Comparison of ENCODE assay signal across 8 cellular contexts in the genomic region with DNA sequence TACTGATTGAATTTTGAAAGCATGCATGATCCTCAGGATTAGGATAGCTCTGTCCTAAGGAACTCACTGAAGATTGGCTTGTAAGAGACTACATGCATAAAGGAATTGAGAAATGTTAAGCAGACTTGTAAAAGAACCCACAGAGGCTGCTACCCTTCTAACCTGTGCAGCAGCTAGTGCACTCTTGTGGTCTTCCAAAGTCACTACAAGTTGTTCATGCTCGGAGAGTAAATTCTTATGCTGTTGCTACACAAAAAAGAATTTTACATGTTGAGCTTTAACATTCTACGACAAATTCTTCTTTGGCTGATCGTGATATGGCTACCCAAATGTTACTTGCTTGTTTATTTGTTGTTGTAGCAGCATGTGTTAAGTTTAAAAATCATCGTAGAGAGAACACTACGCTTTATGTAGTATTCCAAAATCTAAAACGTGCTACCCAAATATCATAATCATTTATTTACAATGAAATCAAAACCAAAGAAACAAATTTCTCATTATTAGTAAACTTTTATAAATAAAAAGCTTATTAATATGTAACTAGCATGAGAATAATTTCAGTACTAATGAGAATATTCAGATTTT. TPM values are rescaled to one million over a fixed set of nuclear protein-coding genes. Genes with fewer than 3 reads are reported as not detected.
A peak's percentile ranks its signal among the peaks of the same experiment; 100 is the strongest.
DNase-seq lines count a peak whose midpoint lies in the region; ATAC-seq and TF ChIP-seq lines count a peak whose summit lies in the region.

No MANE protein-coding gene starts in this region.

- H3K27ac Mint-ChIP-seq in neural crest cell (ENCODE audit: unreplicated experiment) = no peak overlapping the region
- no peak overlapping the region for H3K27ac Mint-ChIP-seq in CD8-positive, alpha-beta T cell

- no peaks in the 10 kb centered on the region for H3F3A ChIP-seq in PC-3 (ENCODE audit: low read length, unreplicated experiment)

- no peaks in the 10 kb centered on the region for H3K27me3 ChIP-seq in KMS-11 (ENCODE audit: insufficient read depth, low read depth)
- no peaks in the 10 kb centered on the region for H3K27me3 ChIP-seq in PC-3 (ENCODE audit: low read length)
- H3K27me3 ChIP-seq in CD8-positive, alpha-beta T cell (ENCODE audit: insufficient read depth, low read length) = no peaks in the 10 kb centered on the region

- no TSS peak for BruUV-seq in PC-3 (replicated peaks; lab: Mats Ljungman, UMichigan)

- DNase-seq in GM10248 (ENCODE audit: extremely low spot score) (peak; percentile 26), PC-3 (peak; percentile 63), epidermal melanocyte (ENCODE audit: insufficient read length, low spot score) (peak; percentile 25), neural crest cell (ENCODE audit: low read depth, low spot score) (no peak)
- DNase-seq in CD8-positive, alpha-beta T cell = no peak
- DNase-seq in activated effector memory CD4-positive, alpha-beta T cell treated with anti-CD3 and anti-CD28 coated beads, Interleukin-2, amount 50 U/mL, for 16 hours = no peak

- H3K4me3 ChIP-seq in KMS-11 (IDR thresholded peaks at IDR 0.05; ENCODE audit: insufficient read depth, low read depth, low read length) = no peak overlapping the region
- no peak overlapping the region for H3K4me3 ChIP-seq in PC-3 (ENCODE audit: low read length)
- no peak overlapping the region for H3K4me3 ChIP-seq in CD8-positive, alpha-beta T cell (ENCODE audit: low read depth, low read length)

- peak; percentile 34 for TF ChIP-seq CTCF in GM10248 (IDR thresholded peaks at IDR 0.05; ENCODE audit: control extremely low read depth, extremely low read depth, low read depth, missing control alignments)
- TF ChIP-seq CTCF in KMS-11 (conservative IDR thresholded peaks at IDR 0.05; ENCODE audit: low read depth, low read length) = peak; percentile 54
- TF ChIP-seq CTCF in PC-3 (conservative IDR thresholded peaks at IDR 0.05; ENCODE audit: low read depth, low read length) = peak; percentile 88
- TF ChIP-seq CTCF in neural crest cell (conservative IDR thresholded peaks at IDR 0.05) = peak; percentile 78
- TF ChIP-seq CTCF in CD8-positive, alpha-beta T cell (IDR thresholded peaks at IDR 0.05) = no peak

- H3K4me1 ChIP-seq in KMS-11 (ENCODE audit: low read depth, poor library complexity, severe bottlenecking) = no peaks in the 10 kb centered on the region
- H3K4me1 ChIP-seq in PC-3 (ENCODE audit: insufficient read depth, low read length) = no peaks in the 10 kb centered on the region
- no peaks in the 10 kb centered on the region for H3K4me1 ChIP-seq in CD8-positive, alpha-beta T cell (ENCODE audit: insufficient read depth, low read length)

- H3K36me3 Mint-ChIP-seq in neural crest cell (ENCODE audit: low read depth) = peaks cover 6% of the 10 kb centered on the region
- no peaks in the 10 kb centered on the region for H3K36me3 Mint-ChIP-seq in CD8-positive, alpha-beta T cell

- H3K9me3 ChIP-seq in PC-3 (ENCODE audit: low read length) = no peaks in the 10 kb centered on the region
- no peaks in the 10 kb centered on the region for H3K9me3 ChIP-seq in CD8-positive, alpha-beta T cell (ENCODE audit: low read length)

- H3K4me1 Mint-ChIP-seq in neural crest cell = no peaks in the 10 kb centered on the region
- H3K4me1 Mint-ChIP-seq in CD8-positive, alpha-beta T cell (ENCODE audit: low read depth) = no peaks in the 10 kb centered on the region

- no peaks in the 10 kb centered on the region for H3K9me3 Mint-ChIP-seq in neural crest cell
- H3K9me3 Mint-ChIP-seq in CD8-positive, alpha-beta T cell = no peaks in the 10 kb centered on the region

- no peaks in the 10 kb centered on the region; the same call in 1 of the 2 replicates for H3K36me3 ChIP-seq in KMS-11 (ENCODE audit: insufficient read depth)
- no peaks in the 10 kb centered on the region for H3K36me3 ChIP-seq in PC-3 (ENCODE audit: low read depth, low read length)
- no peaks in the 10 kb centered on the region for H3K36me3 ChIP-seq in CD8-positive, alpha-beta T cell (ENCODE audit: insufficient read depth, low read length)

- no peaks in the 10 kb centered on the region for H3K27me3 Mint-ChIP-seq in neural crest cell (ENCODE audit: low read depth)
- H3K27me3 Mint-ChIP-seq in CD8-positive, alpha-beta T cell (ENCODE audit: low read depth) = no peaks in the 10 kb centered on the region

- H2AFZ ChIP-seq in KMS-11 (ENCODE audit: low read depth) (no peak overlapping the region), PC-3 (ENCODE audit: low read length) (no peak overlapping the region)

- no peak overlapping the region for H3K4me3 Mint-ChIP-seq in neural crest cell
- no peak overlapping the region for H3K4me3 Mint-ChIP-seq in CD8-positive, alpha-beta T cell

- ATAC-seq in GM21737 (IDR thresholded peaks at IDR 0.05; ENCODE audit: unreplicated experiment) = peak; percentile 59
- peak; percentile 85 for ATAC-seq in PC-3
- ATAC-seq in CD8-positive, alpha-beta T cell = no peak

- no peak overlapping the region for H3K27ac ChIP-seq in KMS-11
- H3K27ac ChIP-seq in PC-3 (ENCODE audit: low read length) = no peak overlapping the region
- H3K27ac ChIP-seq in CD8-positive, alpha-beta T cell (ENCODE audit: low read depth, low read length) = no peak overlapping the region

- no peaks in the 10 kb centered on the region; the same call in 1 of the 2 replicates for H4K20me1 ChIP-seq in KMS-11 (ENCODE audit: insufficient read depth)
- no peaks in the 10 kb centered on the region for H4K20me1 ChIP-seq in PC-3 (ENCODE audit: low read length)

- CTCF ChIA-PET in GM10248 (lab: Yijun Ruan, JAX) (interaction anchor here (0.7 to 2.6 kb wide), 13 partner anchors 10 to 648 kb away, joined by 3 to 24 read pairs (median 4); no protein-coding TSS in a partner anchor), PC-3 (lab: Charles Lee) (interaction anchor here (0.6 to 0.9 kb wide), 4 partner anchors 35 to 154 kb away, joined by 3 to 5 read pairs (median 3); no protein-coding TSS in a partner anchor)
- CTCF ChIA-PET in CD8-positive, alpha-beta T cell (lab: Charles Lee) = interaction anchor here (1.2 to 1.9 kb wide), 2 partner anchors 10 to 12 kb away, joined by 4 read pairs; no protein-coding TSS in a partner anchor

- no peaks in the 10 kb centered on the region for H3K9me2 ChIP-seq in PC-3 (replicated peaks; ENCODE audit: low read length)

- H3K9ac ChIP-seq in KMS-11 = no peak overlapping the region
- no peak overlapping the region for H3K9ac ChIP-seq in PC-3 (ENCODE audit: low read length)

- intact Hi-C loops in PC-3 (cut with micrococcal nuclease) = loop anchor here (1.0 to 5.0 kb wide), 4 partner anchors 112 to 633 kb away; no protein-coding TSS in a partner anchor
- intact Hi-C loops in CD8-positive, alpha-beta T cell (cut with DNase I, micrococcal nuclease) = no loop called here

- POLR2A ChIA-PET in GM10248 (lab: Yijun Ruan, JAX) = no interaction called here
- POLR2A ChIA-PET in PC-3 (lab: Charles Lee; ENCODE audit: unreplicated experiment) = interaction anchor here (0.6 kb wide), 1 partner anchor 128 kb away, joined by 4 read pairs; no protein-coding TSS in a partner anchor
- POLR2A ChIA-PET in CD8-positive, alpha-beta T cell (lab: Charles Lee) = no interaction called here

- H3K79me2 ChIP-seq in KMS-11 (ENCODE audit: insufficient read depth, low read depth) = no peaks in the 10 kb centered on the region
- no peaks in the 10 kb centered on the region for H3K79me2 ChIP-seq in PC-3 (ENCODE audit: low read length)

- H3K4me2 ChIP-seq in KMS-11 (no peak overlapping the region), PC-3 (ENCODE audit: low read length) (no peak overlapping the region)

RNA-seq across cellular contexts. Expression of a gene that starts 55.0 kb away (rescaled TPM):
- total RNA-seq in PC-3 (2014; rRNA removed) (25.3 and 28.5 TPM in 2 replicates), neural crest cell (29.3 and 30.8 TPM in 2 replicates)
- under 1 TPM; 0.41 to 0.47 TPM for total RNA-seq in CD8-positive, alpha-beta T cell

Comparison
In these comparisons a context has a peak if more than half of its experiments do, and no peak if none do; other contexts are left out.
1. DNase-seq: peak in GM10248 (single experiment), PC-3 (single experiment) and epidermal melanocyte (single experiment); none in neural crest cell (single experiment), CD8-positive, alpha-beta T cell (0 of 7) and activated effector memory CD4-positive, alpha-beta T cell treated with anti-CD3 and anti-CD28 coated beads, Interleukin-2, amount 50 U/mL, for 16 hours (single experiment).
2. RNA of a gene that starts 55.0 kb away (total RNA-seq): 29.3 to 30.8 TPM in neural crest cell and 25.3 to 28.5 TPM in PC-3; 0.41 to 0.47 TPM in CD8-positive, alpha-beta T cell; every median in the first group is over 10 times any median in the second.